In the genomic region with DNA sequence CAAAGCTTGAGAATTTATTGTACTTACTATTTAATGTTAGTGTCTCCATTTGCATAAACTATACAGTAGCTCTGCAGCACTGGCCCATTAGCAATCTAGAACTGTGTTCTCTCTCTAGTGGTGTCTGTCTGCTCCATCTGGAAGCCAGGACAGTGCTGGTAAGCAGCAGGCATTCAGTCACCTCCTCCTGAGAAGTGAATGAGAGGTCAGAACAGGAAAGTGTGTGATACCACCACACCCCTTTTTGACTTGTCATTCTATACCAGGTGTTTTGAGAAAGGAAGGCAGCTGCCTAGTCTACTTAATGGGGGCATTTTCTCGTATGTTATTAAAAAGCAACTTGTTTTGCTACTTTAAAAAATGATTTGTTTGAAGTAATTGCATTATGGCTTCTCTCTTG, we compare ENCODE assay signal across 1 cellular context.
TF ChIP-seq lines count a peak whose summit lies in the region.

No MANE protein-coding gene starts in this region.

TF ChIP-seq in H1, 55 proteins besides CTCF, POLR2A, EP300 and RAD21:
- TF ChIP-seq BACH1 (IDR thresholded peaks at IDR 0.05; ENCODE audit: low read length) (no peak), BRCA1 (IDR thresholded peaks at IDR 0.05; ENCODE audit: low read depth, low read length) (no peak), SP2 (IDR thresholded peaks at IDR 0.05; ENCODE audit: low read length) (no peak), TAF1 (IDR thresholded peaks at IDR 0.05; ENCODE audit: low read depth, low read length) (no peak), NRF1 (IDR thresholded peaks at IDR 0.05; ENCODE audit: low read depth, low read length) (no peak), SP1 (IDR thresholded peaks at IDR 0.05; ENCODE audit: low read depth, low read length) (no peak), CTBP2 (IDR thresholded peaks at IDR 0.05; ENCODE audit: borderline replicate concordance, insufficient read depth, insufficient read length, low read length) (no peak), KDM4A (IDR thresholded peaks at IDR 0.05; ENCODE audit: low read depth, low read length, severe bottlenecking) (no peak), EGR1 (IDR thresholded peaks at IDR 0.05; ENCODE audit: borderline replicate concordance, low read depth, low read length) (no peak), JUN (IDR thresholded peaks at IDR 0.05; ENCODE audit: low read depth, low read length) (no peak), SP4 (IDR thresholded peaks at IDR 0.05; ENCODE audit: low read length) (no peak), POLR2AphosphoS5 (IDR thresholded peaks at IDR 0.05; ENCODE audit: low read depth, low read length) (no peak), POU5F1 (IDR thresholded peaks at IDR 0.05; ENCODE audit: low read depth, low read length) (no peak), SIRT6 (IDR thresholded peaks at IDR 0.05; ENCODE audit: low read length) (no peak), RNF2 (IDR thresholded peaks at IDR 0.05; ENCODE audit: borderline replicate concordance, low read depth, low read length, missing control alignments, poor library complexity, severe bottlenecking) (no peak), TEAD4 (IDR thresholded peaks at IDR 0.05; ENCODE audit: low read depth, low read length) (no peak), NANOG (IDR thresholded peaks at IDR 0.05; ENCODE audit: insufficient read depth, low read depth, low read length, poor library complexity, severe bottlenecking) (no peak), EZH2 (IDR thresholded peaks at IDR 0.05; ENCODE audit: low read depth, low read length, severe bottlenecking) (no peak), ZNF274 (IDR thresholded peaks at IDR 0.05; ENCODE audit: borderline replicate concordance, extremely low read depth, low read length) (no peak)
- TF ChIP-seq, protein P1, sequence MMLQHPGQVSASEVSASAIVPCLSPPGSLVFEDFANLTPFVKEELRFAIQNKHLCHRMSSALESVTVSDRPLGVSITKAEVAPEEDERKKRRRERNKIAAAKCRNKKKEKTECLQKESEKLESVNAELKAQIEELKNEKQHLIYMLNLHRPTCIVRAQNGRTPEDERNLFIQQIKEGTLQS (IDR thresholded peaks at IDR 0.05; ENCODE audit: insufficient read depth, low read depth, low read length) = no peak
TF ChIP-seq in H1: peak in this region for 0.
